In genomic region chr12:63319386-63319785, GRCh38 we compare ENCODE assay signal across 10 cellular contexts.
A peak's percentile ranks its signal among the peaks of the same experiment; 100 is the strongest.
DNase-seq lines count a peak whose midpoint lies in the region; ATAC-seq lines count a peak whose summit lies in the region.
"Had no signal": no experiment of that assay in that cellular context is flagged by ENCODE, and none has a peak within 500 bp of the region (broad histone marks: within the 10 kb centered on the region; RNA-seq: fewer than 3 reads in every experiment).

No MANE protein-coding gene starts in this region.

- no peaks in the 10 kb centered on the region for H3K79me1 ChIP-seq in mesendoderm (ENCODE audit: low read length)

- H3K4ac ChIP-seq in mesendoderm (ENCODE audit: low read depth, low read length): no peak overlapping the region

- no peak overlapping the region for H3K27ac ChIP-seq in mesendoderm (ENCODE audit: low read depth, low read length)

- peak; percentile 4 for DNase-seq in NCI-H345 (lab: John Stamatoyannopoulos, UW)
- no peak for DNase-seq in NCI-H345 treated with DMSO at 0.1 percent for 48 hours (lab: John Stamatoyannopoulos, UW; ENCODE audit: unreplicated experiment)
- DNase-seq in RPMI7951 (ENCODE audit: low read depth): peak; percentile 92
- DNase-seq in mesendoderm: peak; percentile 91
- DNase-seq in cortex of kidney (lab: John Stamatoyannopoulos, UW): no peak
- no peak for DNase-seq in RPMI8226
- DNase-seq: NCI-H510A, nephron progenitor cell had no signal

- H2BK120ac ChIP-seq in mesendoderm (ENCODE audit: low read depth, low read length): no peak overlapping the region

- H3K18ac ChIP-seq in mesendoderm (ENCODE audit: low read length): no peak overlapping the region

- H3K27me3 ChIP-seq in mesendoderm (ENCODE audit: insufficient read depth, low read length, poor library complexity): no peaks in the 10 kb centered on the region

- no peak overlapping the region for H3K9ac ChIP-seq in mesendoderm (ENCODE audit: low read length)

- H4K5ac ChIP-seq in mesendoderm (ENCODE audit: low read length): no peak overlapping the region

- H3K23ac ChIP-seq in mesendoderm (ENCODE audit: low read length): no peak overlapping the region

- H3K4me1 ChIP-seq in mesendoderm (ENCODE audit: control insufficient read depth, low read depth, low read length): peaks cover 2% of the 10 kb centered on the region

- H3K36me3 ChIP-seq in mesendoderm (ENCODE audit: control insufficient read depth, insufficient read depth, low read length): no peaks in the 10 kb centered on the region

- no peak overlapping the region for H3K4me3 ChIP-seq in mesendoderm (ENCODE audit: low read length)

- no peaks in the 10 kb centered on the region for H3K79me2 ChIP-seq in mesendoderm (ENCODE audit: control insufficient read depth, insufficient read depth, low read length)

- peak; percentile 71 for ATAC-seq in HG02852 (IDR thresholded peaks at IDR 0.05; ENCODE audit: unreplicated experiment)
- no peak for ATAC-seq in HG02973 (IDR thresholded peaks at IDR 0.05; ENCODE audit: unreplicated experiment)

- H3K56ac ChIP-seq in mesendoderm (ENCODE audit: low read length): no peak overlapping the region

- no peak overlapping the region for H2BK15ac ChIP-seq in mesendoderm (replicated peaks; ENCODE audit: low read depth)

- H4K8ac ChIP-seq in mesendoderm (ENCODE audit: low read depth, low read length): no peak overlapping the region

- no peak overlapping the region for H2AK5ac ChIP-seq in mesendoderm (ENCODE audit: low read length)

- H3K4me2 ChIP-seq in mesendoderm (ENCODE audit: low read length): no peak overlapping the region

- H2BK5ac ChIP-seq in mesendoderm (ENCODE audit: low read length): no peak overlapping the region

Comparison
In these comparisons a context has a peak if more than half of its experiments do, and no peak if none do; other contexts are left out.
1. DNase-seq: peak in NCI-H345 (single experiment), RPMI7951 (single experiment) and mesendoderm (single experiment); none in NCI-H345 treated with DMSO at 0.1 percent for 48 hours (single experiment), cortex of kidney (single experiment) and RPMI8226 (single experiment).